ENCODE assay signal across 8 cellular contexts in genomic region chr11:1388763-1389102, GRCh38. TPM values are rescaled to one million over a fixed set of nuclear protein-coding genes. Genes with fewer than 3 reads are reported as not detected.
DNase-seq lines count a peak whose midpoint lies in the region; ATAC-seq and TF ChIP-seq lines count a peak whose summit lies in the region.

No MANE protein-coding gene starts in this region.

- H3K27me3 Mint-ChIP-seq in Caco-2 (ENCODE audit: insufficient read depth, unreplicated experiment): no peaks in the 10 kb centered on the region

- intact Hi-C loops in Caco-2 (cut with micrococcal nuclease; ENCODE audit: unreplicated experiment) (loop anchor here (2.0 kb wide), 1 partner anchor 78 kb away; no protein-coding TSS in a partner anchor), psoas muscle (cut with DNase I) (loop anchor here in 1 of 2 donors (10.0 kb wide), 1 partner anchor 184 kb away; no protein-coding TSS in a partner anchor)

- no peak overlapping the region for H2AFZ ChIP-seq in OCI-LY1 (ENCODE audit: low read length)

- H3K4me3 ChIP-seq in Caco-2 (ENCODE audit: low read depth, low read length): peak overlapping the region; percentile 86
- no peak overlapping the region for H3K4me3 ChIP-seq in OCI-LY1 (ENCODE audit: low read depth, low read length, poor library complexity, severe bottlenecking)
- H3K4me3 ChIP-seq in fibroblast of mammary gland (ENCODE audit: control insufficient read depth, low read depth, low read length): peak overlapping the region; percentile 44
- peak overlapping the region; percentile 66 for H3K4me3 ChIP-seq in psoas muscle

- no peak for ATAC-seq in psoas muscle
- ATAC-seq in GM21423 (IDR thresholded peaks at IDR 0.05; ENCODE audit: unreplicated experiment): no peak
- no peak for ATAC-seq in GM21619 (IDR thresholded peaks at IDR 0.05; ENCODE audit: unreplicated experiment)
- no peak for ATAC-seq in HG03097 (IDR thresholded peaks at IDR 0.05; ENCODE audit: low FRiP score, unreplicated experiment)

- H3K9me3 ChIP-seq in Caco-2: no peaks in the 10 kb centered on the region
- no peaks in the 10 kb centered on the region for H3K9me3 ChIP-seq in OCI-LY1 (ENCODE audit: low read length)
- no peaks in the 10 kb centered on the region for H3K9me3 ChIP-seq in psoas muscle

- no peak overlapping the region; the same call in 1 of the 2 replicates for H3K9ac ChIP-seq in OCI-LY1 (ENCODE audit: low read length)

- H3K4me1 Mint-ChIP-seq in Caco-2 (ENCODE audit: low read depth, unreplicated experiment): peaks cover 9% of the 10 kb centered on the region

- no peaks in the 10 kb centered on the region for H3K79me2 ChIP-seq in OCI-LY1 (ENCODE audit: insufficient read depth, low read length)

- no peak overlapping the region for H3K27ac ChIP-seq in OCI-LY1 (ENCODE audit: low read depth, low read length, poor library complexity, severe bottlenecking)
- H3K27ac ChIP-seq in psoas muscle: no peak overlapping the region

- TF ChIP-seq CTCF in Caco-2 (IDR thresholded peaks at IDR 0.05; ENCODE audit: insufficient read depth in 1 of 2, low read depth in 1 of 2, low read length in 1 of 2, severe bottlenecking in 1 of 2, unreplicated experiment in 1 of 2) (no peak), OCI-LY1 (IDR thresholded peaks at IDR 0.05; ENCODE audit: low read length) (no peak), fibroblast of mammary gland (conservative IDR thresholded peaks at IDR 0.05; ENCODE audit: control insufficient read depth, insufficient read depth, low read depth, low read length) (no peak), psoas muscle (IDR thresholded peaks at IDR 0.05) (no peak)

- no peak for DNase-seq in Caco-2
- no peak for DNase-seq in fibroblast of mammary gland (ENCODE audit: low read depth)
- DNase-seq in psoas muscle: no peak
- no peak for DNase-seq in T-helper 9 cell

- no peak overlapping the region for H3K27ac Mint-ChIP-seq in Caco-2 (ENCODE audit: unreplicated experiment)

- H3K36me3 ChIP-seq in Caco-2 (ENCODE audit: control insufficient read depth, insufficient read depth, low read length): no peaks in the 10 kb centered on the region
- no peaks in the 10 kb centered on the region for H3K36me3 ChIP-seq in OCI-LY1 (ENCODE audit: insufficient read depth, low read length)
- H3K36me3 ChIP-seq in psoas muscle (ENCODE audit: insufficient read depth in 1 of 2, low read depth in 1 of 2): no peaks in the 10 kb centered on the region

- CTCF ChIA-PET in Caco-2 (lab: Charles Lee): interaction anchor here (1.2 to 1.5 kb wide), 2 partner anchors 78 to 158 kb away, joined by 3 to 9 read pairs; no protein-coding TSS in a partner anchor

- 7 to 13% (median 11%) methylated on average over 19 to 22 of the region's 22 CpGs for WGBS in psoas muscle, 3 donors

- H3K9me3 Mint-ChIP-seq in Caco-2 (ENCODE audit: unreplicated experiment): no peaks in the 10 kb centered on the region

- peak overlapping the region; percentile 62; the same call in 1 of the 2 replicates for H3K4me2 ChIP-seq in OCI-LY1 (ENCODE audit: low read length)

- POLR2A ChIA-PET in Caco-2 (lab: Charles Lee): interaction anchor here (0.9 to 1.4 kb wide), 2 partner anchors 79 to 126 kb away, joined by 3 to 5 read pairs; partner anchors contain the start of gene TOLLIP

- H3K27me3 ChIP-seq in Caco-2 (replicated peaks; ENCODE audit: control insufficient read depth, insufficient read depth, low read length) (no peaks in the 10 kb centered on the region), OCI-LY1 (ENCODE audit: insufficient read depth, low read length) (no peaks in the 10 kb centered on the region), psoas muscle (ENCODE audit: insufficient read depth in 3 of 3, low read length in 2 of 3) (peaks cover 0 to 62% (median 17%) of the 10 kb centered on the region in 3 donors)

- peaks cover 5% of the 10 kb centered on the region for H3K36me3 Mint-ChIP-seq in Caco-2 (ENCODE audit: insufficient read depth, unreplicated experiment)

- peaks cover 7% of the 10 kb centered on the region for H3K4me1 ChIP-seq in Caco-2
- H3K4me1 ChIP-seq in OCI-LY1 (ENCODE audit: insufficient read depth, low read length, severe bottlenecking): peaks cover 6% of the 10 kb centered on the region
- no peaks in the 10 kb centered on the region for H3K4me1 ChIP-seq in psoas muscle

- no peaks in the 10 kb centered on the region for H4K20me1 ChIP-seq in OCI-LY1 (ENCODE audit: insufficient read depth, low read length)

- BruUV-seq in Caco-2 (replicated peaks; lab: Mats Ljungman, UMichigan): no TSS peak

- H3K9me2 ChIP-seq in OCI-LY1 (ENCODE audit: low read depth, low read length): no peaks in the 10 kb centered on the region

- H3K4me3 Mint-ChIP-seq in Caco-2 (ENCODE audit: unreplicated experiment): peak overlapping the region; percentile 71

- H3F3A ChIP-seq in OCI-LY1 (ENCODE audit: insufficient read depth, low read length): no peaks in the 10 kb centered on the region

RNA-seq across cellular contexts. Expression of gene BRSK2, which starts 1.0 kb away (rescaled TPM):
- total RNA-seq in Caco-2 (2022): 32.8 and 35.9 TPM in 2 replicates
- under 1 TPM; 0.19 to 0.47 (median 0.29) TPM for total RNA-seq in psoas muscle
- under 1 TPM; 0.26 to 0.78 (median 0.44) TPM for polyA plus RNA-seq in psoas muscle

Comparison
In these comparisons a context has a peak if more than half of its experiments do, and no peak if none do; other contexts are left out.
1. RNA of gene BRSK2, which starts 1.0 kb away (total RNA-seq): 32.8 to 35.9 TPM in Caco-2; 0.19 to 0.47 TPM in psoas muscle; every median in the first group is over 10 times any median in the second.